ENCODE assay signal across 8 cellular contexts in the genomic region with DNA sequence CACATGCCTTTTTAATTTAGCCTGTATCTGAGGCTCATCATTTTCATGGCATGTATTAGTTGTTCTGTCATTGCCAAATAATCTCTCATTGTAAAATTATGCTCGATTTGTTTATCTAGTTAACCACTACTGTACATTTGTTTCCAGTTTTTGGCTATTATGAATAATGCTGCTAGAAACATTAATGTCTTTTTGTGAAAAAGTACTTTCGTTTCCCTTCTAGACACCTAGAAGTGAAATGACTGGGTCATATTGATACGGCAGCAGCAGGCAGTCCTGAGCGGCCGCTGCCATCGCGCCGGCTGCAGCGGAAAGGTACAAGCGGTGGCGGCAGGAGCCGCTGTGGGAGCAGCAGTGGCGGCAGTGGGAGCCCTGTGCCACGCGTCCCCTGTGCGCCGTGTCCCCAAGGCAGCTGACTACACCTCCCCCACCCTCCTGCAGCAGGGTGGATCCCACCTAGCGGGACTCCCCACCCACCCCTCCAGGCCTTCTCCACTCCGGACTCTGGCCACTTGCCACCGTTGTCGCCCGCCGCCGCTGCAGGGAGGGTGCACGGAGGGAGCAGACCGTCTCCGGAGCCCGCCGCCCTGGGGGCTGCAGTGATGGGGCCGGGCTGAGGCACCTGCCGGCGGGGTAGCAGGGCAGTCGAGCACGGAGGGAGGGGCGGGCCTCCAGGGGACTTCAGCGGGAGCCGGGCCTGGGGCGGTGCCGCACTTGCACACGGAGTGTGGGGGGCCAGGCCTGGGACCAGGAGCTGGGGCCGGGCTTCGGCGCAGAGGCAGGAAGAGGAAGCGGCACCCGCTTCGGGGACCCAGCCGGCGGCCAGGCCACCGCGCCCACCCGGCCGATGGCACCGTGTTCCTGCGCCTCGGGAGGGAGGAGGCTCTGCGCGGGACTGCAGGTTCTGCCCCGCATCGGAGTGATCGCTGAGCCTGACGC.
A peak's percentile ranks its signal among the peaks of the same experiment; 100 is the strongest.
DNase-seq lines count a peak whose midpoint lies in the region; ATAC-seq, FAIRE-seq and TF ChIP-seq lines count a peak whose summit lies in the region.

No MANE protein-coding gene starts in this region.

- intact Hi-C loops in kidney (cut with DNase I) = no loop called here

- H3K36me3 Mint-ChIP-seq in CD4-positive, CD25-positive, alpha-beta regulatory T cell = no peaks in the 10 kb centered on the region
- peaks cover 0 to 2% of the 10 kb centered on the region in 2 donors for H3K36me3 Mint-ChIP-seq in stimulated activated naive B cell treated with anti-CD40 and anti-IgM and Interleukin-4, amounts not matched to agents 10 μg/mL and 1 μg/mL and 100 μg/mL, for 72 hours

- peak; percentile 16 to 25 for ATAC-seq in CD4-positive, CD25-positive, alpha-beta regulatory T cell (ENCODE audit: low read depth in 2 of 2)
- ATAC-seq in GM18870 (IDR thresholded peaks at IDR 0.05; ENCODE audit: unreplicated experiment) (peak; percentile 91), HG03045 (IDR thresholded peaks at IDR 0.05; ENCODE audit: unreplicated experiment) (peak; percentile 91)
- peak; percentile 89 for ATAC-seq in stimulated activated naive B cell treated with anti-CD40 and anti-IgM and Interleukin-4, amounts not matched to agents 10 μg/mL and 1 μg/mL and 100 μg/mL, for 72 hours (replicated peaks)

- H3K27me3 ChIP-seq in CD4-positive, CD25-positive, alpha-beta regulatory T cell (ENCODE audit: control insufficient read depth, insufficient read depth, low read length) = peaks cover 13% of the 10 kb centered on the region

- no peak overlapping the region for H3K27ac ChIP-seq in CD4-positive, CD25-positive, alpha-beta regulatory T cell (ENCODE audit: insufficient read depth, low read length, poor library complexity, severe bottlenecking)
- no peak overlapping the region for H3K27ac ChIP-seq in kidney (ENCODE audit: low read depth in 2 of 2, low read length in 2 of 2)

- H3K9ac ChIP-seq in kidney (ENCODE audit: low read length in 2 of 2) = no peak overlapping the region

- no peaks in the 10 kb centered on the region for H3K36me3 ChIP-seq in CD4-positive, CD25-positive, alpha-beta regulatory T cell (ENCODE audit: control insufficient read depth, insufficient read depth, low read length)
- H3K36me3 ChIP-seq in kidney (ENCODE audit: control insufficient read depth in 1 of 2, insufficient read depth in 2 of 2, low read length in 2 of 2) = no peaks in the 10 kb centered on the region

- H3K9me3 Mint-ChIP-seq in CD4-positive, CD25-positive, alpha-beta regulatory T cell = peaks cover 0 to 9% (median 1%) of the 10 kb centered on the region in 7 donors
- H3K9me3 Mint-ChIP-seq in stimulated activated naive B cell treated with anti-CD40 and anti-IgM and Interleukin-4, amounts not matched to agents 10 μg/mL and 1 μg/mL and 100 μg/mL, for 72 hours = peaks cover 2 to 5% of the 10 kb centered on the region in 2 donors

- H3K4me3 ChIP-seq in CD4-positive, CD25-positive, alpha-beta regulatory T cell (ENCODE audit: low read depth, low read length) = no peak overlapping the region
- H3K4me3 ChIP-seq in cardiac fibroblast (replicated peaks in 1 of 2; ENCODE audit: low read depth in 2 of 2, low read length in 2 of 2) (peak overlapping the region; percentile 40 to 66), kidney (ENCODE audit: low read length in 2 of 2) (peak overlapping the region in 1 of 2 donors; percentile 25)

- no peak for FAIRE-seq in kidney (lab: Jason Lieb, UNC)

- H3K4me3 Mint-ChIP-seq in CD4-positive, CD25-positive, alpha-beta regulatory T cell = peak overlapping the region in 2 of 4 donors; percentile 19 to 64
- peak overlapping the region; percentile 76 to 81 for H3K4me3 Mint-ChIP-seq in stimulated activated naive B cell treated with anti-CD40 and anti-IgM and Interleukin-4, amounts not matched to agents 10 μg/mL and 1 μg/mL and 100 μg/mL, for 72 hours

- peak in 1 of 3 donors; percentile 25 for DNase-seq in CD4-positive, CD25-positive, alpha-beta regulatory T cell
- DNase-seq in NCI-H774 (lab: John Stamatoyannopoulos, UW) (peak; percentile 69), cardiac fibroblast (ENCODE audit: low read depth in 2 of 2) (peak; percentile 4 to 63), kidney (peak; percentile 71), middle frontal gyrus (ENCODE audit: extremely low spot score, low spot score) (no peak)
- peak; percentile 25 for DNase-seq in stimulated activated naive B cell treated with anti-CD40 and anti-IgM and Interleukin-4, amounts not matched to agents 10 μg/mL and 1 μg/mL and 100 μg/mL, for 72 hours

- H3K27me3 Mint-ChIP-seq in CD4-positive, CD25-positive, alpha-beta regulatory T cell = peaks cover 50% of the 10 kb centered on the region
- H3K27me3 Mint-ChIP-seq in stimulated activated naive B cell treated with anti-CD40 and anti-IgM and Interleukin-4, amounts not matched to agents 10 μg/mL and 1 μg/mL and 100 μg/mL, for 72 hours = peaks cover 46 to 60% of the 10 kb centered on the region in 2 donors

- H3K27ac Mint-ChIP-seq in CD4-positive, CD25-positive, alpha-beta regulatory T cell = no peak overlapping the region
- H3K27ac Mint-ChIP-seq in stimulated activated naive B cell treated with anti-CD40 and anti-IgM and Interleukin-4, amounts not matched to agents 10 μg/mL and 1 μg/mL and 100 μg/mL, for 72 hours = no peak overlapping the region

- peaks cover 7% of the 10 kb centered on the region for H3K4me1 ChIP-seq in CD4-positive, CD25-positive, alpha-beta regulatory T cell (ENCODE audit: control insufficient read depth, insufficient read depth, low read length, poor library complexity, severe bottlenecking)
- no peaks in the 10 kb centered on the region for H3K4me1 ChIP-seq in kidney (ENCODE audit: control insufficient read depth in 1 of 2, insufficient read depth in 1 of 2, low read depth in 1 of 2, low read length in 2 of 2)

- peaks cover 0 to 4% (median 2%) of the 10 kb centered on the region in 4 donors for H3K4me1 Mint-ChIP-seq in CD4-positive, CD25-positive, alpha-beta regulatory T cell
- peaks cover 5 to 6% of the 10 kb centered on the region in 2 donors for H3K4me1 Mint-ChIP-seq in stimulated activated naive B cell treated with anti-CD40 and anti-IgM and Interleukin-4, amounts not matched to agents 10 μg/mL and 1 μg/mL and 100 μg/mL, for 72 hours

- no peaks in the 10 kb centered on the region for H3K9me3 ChIP-seq in CD4-positive, CD25-positive, alpha-beta regulatory T cell (ENCODE audit: control insufficient read depth in 2 of 2, low read length in 2 of 2)
- H3K9me3 ChIP-seq in kidney (ENCODE audit: control insufficient read depth in 1 of 2, low read length in 2 of 2) = no peaks in the 10 kb centered on the region

- TF ChIP-seq CTCF in cardiac fibroblast (IDR thresholded peaks at IDR 0.05; ENCODE audit: low read depth, low read length) (peak; percentile 3), kidney (IDR thresholded peaks at IDR 0.05; ENCODE audit: borderline replicate concordance, extremely low read depth, insufficient read depth) (no peak)

Comparison
In these comparisons a context has a peak if more than half of its experiments do, and no peak if none do; other contexts are left out.
1. ATAC-seq: peak in every context shown above with its lines; median percentile 91 in GM18870; 91 in HG03045; 89 in stimulated activated naive B cell treated with anti-CD40 and anti-IgM and Interleukin-4, amounts not matched to agents 10 μg/mL and 1 μg/mL and 100 μg/mL, for 72 hours; 20 in CD4-positive, CD25-positive, alpha-beta regulatory T cell.